Comparison of ENCODE assay signal across 8 cellular contexts in the genomic region with DNA sequence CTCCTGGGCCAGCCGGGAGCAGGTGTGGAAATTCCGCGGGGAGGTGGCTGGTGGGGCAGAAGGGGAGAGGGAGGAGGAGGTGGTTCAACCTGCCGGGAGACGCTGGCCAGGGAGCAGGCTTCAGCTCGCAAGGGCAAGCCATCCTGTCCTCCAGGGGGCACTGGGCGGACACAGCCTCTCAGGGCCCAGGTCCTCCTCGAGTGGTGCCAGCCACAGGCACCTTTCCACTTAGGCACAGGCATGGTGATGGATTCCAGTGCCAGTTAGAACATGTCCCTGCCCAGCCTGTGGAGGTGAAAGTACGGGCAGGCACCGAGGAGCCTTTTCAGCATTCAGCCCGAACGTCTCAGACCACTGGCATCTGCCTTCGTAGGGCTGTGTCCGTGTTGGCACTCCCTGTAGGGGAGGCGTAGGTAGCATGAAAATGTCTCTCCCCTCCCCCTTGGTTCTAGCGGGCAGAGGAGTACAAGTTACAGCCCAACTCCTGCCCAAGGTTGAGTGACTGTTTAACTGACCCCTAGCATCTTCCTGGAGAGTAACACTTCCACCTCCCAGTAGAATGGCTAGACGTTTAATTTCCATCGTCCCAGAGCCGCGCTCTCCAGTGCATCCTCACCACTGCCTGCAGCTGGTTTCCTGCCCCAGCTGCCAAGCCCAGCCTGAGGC. TPM values are rescaled to one million over a fixed set of nuclear protein-coding genes. Genes with fewer than 3 reads are reported as not detected.
DNase-seq lines count a peak whose midpoint lies in the region; ATAC-seq and TF ChIP-seq lines count a peak whose summit lies in the region.

No MANE protein-coding gene starts in this region.

- WGBS in hepatocyte (ENCODE audit: low lambda C conversion rate, missing lambda C conversion rate), result 68% methylated on average over 18 of the region's 20 CpGs

- DNase-seq in NCI-H82 (lab: John Stamatoyannopoulos, UW) (peak; percentile 47), NCI-H82 treated with DMSO at 0.1 percent for 48 hours (lab: John Stamatoyannopoulos, UW; ENCODE audit: unreplicated experiment) (no peak), NCI-H1105 (lab: John Stamatoyannopoulos, UW) (peak; percentile 60), hepatocyte (ENCODE audit: low spot score) (peak; percentile 64), retinal pigment epithelial cell (ENCODE audit: low read depth) (no peak), cortex of kidney (lab: John Stamatoyannopoulos, UW) (no peak)
- DNase-seq in activated naive CD8-positive, alpha-beta T cell treated with anti-CD3 and anti-CD28 coated beads, Interleukin-2, amount 50 U/mL, for 24 hours, result peak; percentile 26

- no peak overlapping the region for H2AFZ ChIP-seq in hepatocyte

- peak overlapping the region; percentile 97 for H3K4me2 ChIP-seq in hepatocyte

- peak overlapping the region; percentile 3 for H3K27ac ChIP-seq in hepatocyte

- TF ChIP-seq CTCF in hepatocyte (IDR thresholded peaks at IDR 0.05; ENCODE audit: poor library complexity), result peak; percentile 39
- peak; percentile 74 for TF ChIP-seq CTCF in retinal pigment epithelial cell (conservative IDR thresholded peaks at IDR 0.05; ENCODE audit: low read depth, low read length)

- no peak overlapping the region for H3K4me3 ChIP-seq in hepatocyte
- peak overlapping the region; percentile 62 for H3K4me3 ChIP-seq in retinal pigment epithelial cell (ENCODE audit: low read length)

- H3K27ac Mint-ChIP-seq in activated naive CD8-positive, alpha-beta T cell treated with anti-CD3 and anti-CD28 coated beads, Interleukin-2, amount 50 U/mL, for 24 hours, result no peak overlapping the region

- ATAC-seq in activated naive CD8-positive, alpha-beta T cell treated with anti-CD3 and anti-CD28 coated beads, Interleukin-2, amount 50 U/mL, for 24 hours, result peak; percentile 20
- ATAC-seq in GM19455 (IDR thresholded peaks at IDR 0.05; ENCODE audit: unreplicated experiment), result no peak

- H3K9me3 Mint-ChIP-seq in activated naive CD8-positive, alpha-beta T cell treated with anti-CD3 and anti-CD28 coated beads, Interleukin-2, amount 50 U/mL, for 24 hours, result no peaks in the 10 kb centered on the region

- peaks cover 2% of the 10 kb centered on the region for H3K4me1 ChIP-seq in hepatocyte (ENCODE audit: insufficient read depth)

- H3K36me3 Mint-ChIP-seq in activated naive CD8-positive, alpha-beta T cell treated with anti-CD3 and anti-CD28 coated beads, Interleukin-2, amount 50 U/mL, for 24 hours (ENCODE audit: low read depth), result no peaks in the 10 kb centered on the region

- no peaks in the 10 kb centered on the region for H3K36me3 ChIP-seq in hepatocyte (replicated peaks; ENCODE audit: insufficient read depth, low read depth)

- peaks cover 39% of the 10 kb centered on the region for H3K27me3 Mint-ChIP-seq in activated naive CD8-positive, alpha-beta T cell treated with anti-CD3 and anti-CD28 coated beads, Interleukin-2, amount 50 U/mL, for 24 hours

- no peaks in the 10 kb centered on the region for H3K27me3 ChIP-seq in hepatocyte

- no peaks in the 10 kb centered on the region for H3K9me3 ChIP-seq in hepatocyte (ENCODE audit: low read depth)

- H4K20me1 ChIP-seq in hepatocyte (ENCODE audit: insufficient read depth, poor library complexity, severe bottlenecking), result peaks cover 46% of the 10 kb centered on the region

- H3K4me3 Mint-ChIP-seq in activated naive CD8-positive, alpha-beta T cell treated with anti-CD3 and anti-CD28 coated beads, Interleukin-2, amount 50 U/mL, for 24 hours, result peak overlapping the region; percentile 17

- H3K79me2 ChIP-seq in hepatocyte, result peaks cover 64% of the 10 kb centered on the region

- H3K4me1 Mint-ChIP-seq in activated naive CD8-positive, alpha-beta T cell treated with anti-CD3 and anti-CD28 coated beads, Interleukin-2, amount 50 U/mL, for 24 hours, result peaks cover 4% of the 10 kb centered on the region

- no peaks in the 10 kb centered on the region for H3K9me2 ChIP-seq in hepatocyte (replicated peaks; ENCODE audit: insufficient read depth)

RNA-seq across cellular contexts. Expression of gene DAB2IP, which starts 48.9 kb away (rescaled TPM):
- 23.6 and 31.0 TPM in 2 replicates for total RNA-seq in hepatocyte
- 11.1 and 11.6 TPM in 2 replicates for polyA plus RNA-seq in hepatocyte

Comparison
In these comparisons a context has a peak if more than half of its experiments do, and no peak if none do; other contexts are left out.
1. DNase-seq: peak in NCI-H82 (single experiment), NCI-H1105 (single experiment), activated naive CD8-positive, alpha-beta T cell treated with anti-CD3 and anti-CD28 coated beads, Interleukin-2, amount 50 U/mL, for 24 hours (single experiment) and hepatocyte (single experiment); none in NCI-H82 treated with DMSO at 0.1 percent for 48 hours (single experiment), retinal pigment epithelial cell (single experiment) and cortex of kidney (single experiment).